Comparison of ENCODE assay signal across 11 cellular contexts in the genomic region with DNA sequence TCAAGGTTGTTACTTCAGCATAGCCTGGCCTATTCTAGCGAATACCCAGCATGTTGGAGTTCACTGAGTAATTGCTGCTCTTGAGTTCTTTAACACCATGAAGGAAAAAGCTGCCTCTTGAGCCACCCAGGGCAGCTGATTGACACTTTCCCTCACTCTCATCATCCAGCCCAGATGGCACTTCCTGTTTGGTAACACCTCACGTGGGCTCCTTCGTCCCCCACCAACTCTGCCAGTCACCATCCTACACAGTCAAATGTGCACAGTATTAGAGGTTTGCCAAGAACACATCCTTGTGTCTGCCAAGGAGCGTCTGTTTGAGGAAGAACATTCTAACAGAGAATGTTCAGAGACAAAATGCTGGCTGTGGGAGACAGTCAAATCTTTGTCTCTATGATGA.
DNase-seq lines count a peak whose midpoint lies in the region; ATAC-seq, FAIRE-seq and TF ChIP-seq lines count a peak whose summit lies in the region.
"Had no signal": no experiment of that assay in that cellular context is flagged by ENCODE, and none has a peak within 500 bp of the region (broad histone marks: within the 10 kb centered on the region; RNA-seq: fewer than 3 reads in every experiment).

No MANE protein-coding gene starts in this region.

- no peak overlapping the region for H2AFZ ChIP-seq in OCI-LY3 (ENCODE audit: low read depth, low read length)
- H2AFZ ChIP-seq: GM23338, parathyroid adenoma, PC-9 had no signal

- no peak for DNase-seq in GM19239 (ENCODE audit: insufficient read length, low spot score)
- no peak for DNase-seq in colonic mucosa
- peak; percentile 18 to 27 for DNase-seq in gastrocnemius medialis
- DNase-seq in RCC 7860 (ENCODE audit: low spot score), result no peak
- DNase-seq in mesenteric fat pad (ENCODE audit: low spot score), result no peak
- no peak for DNase-seq in SKM-1 treated with dmso at 0.1 percent for 144 hours (lab: John Stamatoyannopoulos, UW; ENCODE audit: unreplicated experiment)
- DNase-seq: activated CD8-positive, alpha-beta memory T cell treated with anti-CD3 and anti-CD28 coated beads for 24 hours; PC-9 had no signal

- TF ChIP-seq POLR2A in gastrocnemius medialis (IDR thresholded peaks at IDR 0.05), result no peak

- no peaks in the 10 kb centered on the region for H3K79me2 ChIP-seq in OCI-LY3 (ENCODE audit: low read length)
- H3K79me2 ChIP-seq: parathyroid adenoma had no signal

- peak overlapping the region; percentile 11; the same call in 1 of the 2 replicates for H3K4me2 ChIP-seq in OCI-LY3 (ENCODE audit: low read length)
- H3K4me2 ChIP-seq: GM23338, PC-9 had no signal

- intact Hi-C loops in colonic mucosa (cut with DNase I), result no loop called here
- intact Hi-C loops in gastrocnemius medialis (cut with DNase I; ENCODE audit: low total_unique reads), result no loop called here

- no peak overlapping the region for H3K9ac ChIP-seq in OCI-LY3 (ENCODE audit: low read length)
- no peak overlapping the region for H3K9ac ChIP-seq in colonic mucosa (ENCODE audit: low read depth in 2 of 2, low read length in 2 of 2)
- H3K9ac ChIP-seq: parathyroid adenoma had no signal

- H3K4me1 ChIP-seq in OCI-LY3 (ENCODE audit: low read length) (peaks cover 41% of the 10 kb centered on the region), colonic mucosa (no peaks in the 10 kb centered on the region), gastrocnemius medialis (peaks cover 4 to 5% of the 10 kb centered on the region in 2 donors)
- H3K4me1 ChIP-seq: parathyroid adenoma had no signal

- H3K27me3 ChIP-seq in OCI-LY3 (ENCODE audit: low read depth, low read length) (peaks cover 86% of the 10 kb centered on the region), colonic mucosa (no peaks in the 10 kb centered on the region), gastrocnemius medialis (no peaks in the 10 kb centered on the region)

- no peak for TF ChIP-seq CTCF in OCI-LY3 (IDR thresholded peaks at IDR 0.05; ENCODE audit: low read depth, low read length)
- TF ChIP-seq CTCF in colonic mucosa (IDR thresholded peaks at IDR 0.05), result no peak
- TF ChIP-seq CTCF in gastrocnemius medialis (IDR thresholded peaks at IDR 0.05 in 4 of 5, conservative IDR thresholded peaks at IDR 0.05 in 1 of 5), result no peak

- in situ Hi-C loops in gastrocnemius medialis (cut with MboI; ENCODE audit: low sequenced_read_pairs in 4 of 4), result no loop called here

- no peaks in the 10 kb centered on the region for H3K36me3 ChIP-seq in OCI-LY3 (replicated peaks; ENCODE audit: low read depth, low read length)
- no peaks in the 10 kb centered on the region for H3K36me3 ChIP-seq in colonic mucosa
- no peaks in the 10 kb centered on the region for H3K36me3 ChIP-seq in gastrocnemius medialis

- H3K9me3 ChIP-seq in OCI-LY3 (ENCODE audit: insufficient read depth, low read length) (no peaks in the 10 kb centered on the region), colonic mucosa (no peaks in the 10 kb centered on the region), gastrocnemius medialis (no peaks in the 10 kb centered on the region)

- no peak overlapping the region for H3K27ac ChIP-seq in OCI-LY3 (ENCODE audit: low read length)
- peak overlapping the region; percentile 12 for H3K27ac ChIP-seq in colonic mucosa
- H3K27ac ChIP-seq in gastrocnemius medialis, result no peak overlapping the region
- H3K27ac ChIP-seq: parathyroid adenoma, PC-9 had no signal

- H4K20me1 ChIP-seq in OCI-LY3 (ENCODE audit: insufficient read depth, low read length), result 0 out of 2 replicates have a peak, but pooled peaks cover 1% of the 10 kb centered on the region

- peak; percentile 28 for FAIRE-seq in GM19239 (lab: Jason Lieb, UNC)
- FAIRE-seq in RCC 7860 (lab: Jason Lieb, UNC), result no peak

- H3K4me3 ChIP-seq in OCI-LY3 (ENCODE audit: low read length) (no peak overlapping the region), colonic mucosa (no peak overlapping the region), gastrocnemius medialis (no peak overlapping the region)
- H3K4me3 ChIP-seq: GM23338, PC-9 had no signal

- ATAC-seq in gastrocnemius medialis, result no peak
- ATAC-seq: GM23338 had no signal

Comparison
In these comparisons a context has a peak if more than half of its experiments do, and no peak if none do; other contexts are left out.
1. DNase-seq: peak in gastrocnemius medialis (2 of 2); none in GM19239 (single experiment), colonic mucosa (single experiment), RCC 7860 (single experiment), mesenteric fat pad (single experiment) and SKM-1 treated with dmso at 0.1 percent for 144 hours (single experiment).